8 cellular contexts compared by ENCODE assay signal in the genomic region with DNA sequence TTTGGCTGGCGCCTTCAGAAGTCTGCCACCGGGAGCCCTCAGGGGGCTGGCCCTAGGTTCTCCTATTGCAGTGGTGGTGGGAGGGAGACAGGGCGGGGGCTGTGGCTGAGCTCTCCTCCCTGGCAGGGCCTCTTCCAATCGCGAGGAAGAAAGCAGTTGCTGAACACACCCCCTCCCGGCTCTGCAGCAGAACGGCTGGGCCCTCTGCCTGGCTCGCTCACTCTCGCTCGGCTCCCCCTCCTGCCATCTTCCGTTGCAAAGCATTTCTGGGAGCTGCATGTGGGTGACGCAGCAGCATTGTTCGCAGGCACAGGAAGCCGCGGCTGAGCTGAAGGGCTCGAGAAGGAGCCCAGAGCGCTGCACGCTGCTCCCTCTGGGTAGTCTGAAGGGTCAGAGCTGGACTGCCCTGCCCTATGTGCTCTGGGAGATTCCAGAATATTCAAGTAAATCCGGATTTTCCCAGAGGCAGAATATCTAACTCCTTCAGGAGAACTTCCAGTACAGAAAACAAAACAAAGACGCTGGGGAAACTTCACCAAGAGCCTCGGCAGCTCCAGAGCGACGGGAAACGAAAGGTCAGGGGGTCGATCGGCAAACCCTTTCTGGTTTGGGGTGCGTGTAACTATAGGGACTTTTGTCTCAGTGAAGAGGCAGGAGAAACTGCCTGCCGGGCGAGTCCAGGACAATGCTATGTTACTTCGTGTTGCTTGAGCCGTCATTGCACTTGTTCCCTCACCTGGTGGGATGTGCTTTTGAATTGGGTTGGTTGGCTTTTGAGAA. TPM values are rescaled to one million over a fixed set of nuclear protein-coding genes. Genes with fewer than 3 reads are reported as not detected.
DNase-seq lines count a peak whose midpoint lies in the region; ATAC-seq lines count a peak whose summit lies in the region.

No MANE protein-coding gene starts in this region.

- DNase-seq in C1 segment of cervical spinal cord (lab: John Stamatoyannopoulos, UW) (peak; percentile 65 to 99 (median 92)), NCI-H69 (lab: John Stamatoyannopoulos, UW) (peak; percentile 99), dedifferentiated amniotic fluid mesenchymal stem cell (ENCODE audit: extremely low spot score) (peak; percentile 99), left lobe of liver (ENCODE audit: low spot score) (peak; percentile 97)
- DNase-seq in activated CD4-positive, alpha-beta T cell treated with anti-CD3 and anti-CD28 coated beads, Interleukin-2, amount 50 U/mL, for 1 hour: peak; percentile 95
- peak; percentile 95 to 96 for DNase-seq in stimulated activated CD4-positive, alpha-beta T cell treated with anti-CD3 and anti-CD28 coated beads, Interleukin-2, amount 100 ng/mL, for 24 hours

- peak; percentile 87 for ATAC-seq in GM19351 (IDR thresholded peaks at IDR 0.05; ENCODE audit: unreplicated experiment)
- peak; percentile 66 for ATAC-seq in HG03520 (IDR thresholded peaks at IDR 0.05; ENCODE audit: unreplicated experiment)
- ATAC-seq in left lobe of liver: peak; percentile 94

RNA-seq across cellular contexts. Expression of a gene that starts 26.3 kb away (rescaled TPM):
- total RNA-seq in left lobe of liver: 29.0 TPM

RNA-seq across cellular contexts. Expression of a gene that starts 49.1 kb away (rescaled TPM):
- total RNA-seq in left lobe of liver: 9.8 TPM

Comparison
In these comparisons a context has a peak if more than half of its experiments do, and no peak if none do; other contexts are left out.
1. Peak in every context shown above with its lines: DNase-seq and ATAC-seq.